ENCODE assay signal across 9 cellular contexts in genomic region chr6:15132854-15133670, GRCh38.
DNase-seq lines count a peak whose midpoint lies in the region; ATAC-seq and TF ChIP-seq lines count a peak whose summit lies in the region.
"Had no signal": no experiment of that assay in that cellular context is flagged by ENCODE, and none has a peak within 500 bp of the region (broad histone marks: within the 10 kb centered on the region; RNA-seq: fewer than 3 reads in every experiment).

No MANE protein-coding gene starts in this region.

- H3K27ac ChIP-seq in mesendoderm (ENCODE audit: low read depth, low read length): no peak overlapping the region

- H3K4me3 ChIP-seq in Caco-2 (ENCODE audit: low read depth, low read length) (no peak overlapping the region), adipocyte (ENCODE audit: low read length) (no peak overlapping the region), mesendoderm (ENCODE audit: low read length) (no peak overlapping the region)

- BruUV-seq in Caco-2 (replicated peaks; lab: Mats Ljungman, UMichigan): no TSS peak

- H3K27me3 Mint-ChIP-seq in Caco-2 (ENCODE audit: insufficient read depth, unreplicated experiment): no peaks in the 10 kb centered on the region
- no peaks in the 10 kb centered on the region for H3K27me3 Mint-ChIP-seq in activated naive CD4-positive, alpha-beta T cell treated with anti-CD3 and anti-CD28 coated beads, Interleukin-2, amount 10 ng/mL, durations not matched to agents 7 days and 5 days

- no peak overlapping the region for H3K4me3 Mint-ChIP-seq in Caco-2 (ENCODE audit: unreplicated experiment)
- H3K4me3 Mint-ChIP-seq in activated naive CD4-positive, alpha-beta T cell treated with anti-CD3 and anti-CD28 coated beads, Interleukin-2, amount 10 ng/mL, durations not matched to agents 7 days and 5 days: no peak overlapping the region

- H3K27ac Mint-ChIP-seq in Caco-2 (ENCODE audit: unreplicated experiment): no peak overlapping the region
- no peak overlapping the region for H3K27ac Mint-ChIP-seq in activated naive CD4-positive, alpha-beta T cell treated with anti-CD3 and anti-CD28 coated beads, Interleukin-2, amount 10 ng/mL, durations not matched to agents 7 days and 5 days

- H3K56ac ChIP-seq in mesendoderm (ENCODE audit: low read length): no peak overlapping the region

- H3K36me3 Mint-ChIP-seq in Caco-2 (ENCODE audit: insufficient read depth, unreplicated experiment): no peaks in the 10 kb centered on the region
- H3K36me3 Mint-ChIP-seq in activated naive CD4-positive, alpha-beta T cell treated with anti-CD3 and anti-CD28 coated beads, Interleukin-2, amount 10 ng/mL, durations not matched to agents 7 days and 5 days: peaks cover 1% of the 10 kb centered on the region

- no peaks in the 10 kb centered on the region for H3K27me3 ChIP-seq in Caco-2 (replicated peaks; ENCODE audit: control insufficient read depth, insufficient read depth, low read length)
- H3K27me3 ChIP-seq in adipocyte (replicated peaks; ENCODE audit: control insufficient read depth, insufficient read depth, low read length): no peaks in the 10 kb centered on the region
- no peaks in the 10 kb centered on the region for H3K27me3 ChIP-seq in mesendoderm (ENCODE audit: insufficient read depth, low read length, poor library complexity)

- H3K9me3 ChIP-seq in Caco-2 (no peaks in the 10 kb centered on the region), adipocyte (ENCODE audit: control insufficient read depth, low read length) (no peaks in the 10 kb centered on the region)

- H3K4ac ChIP-seq in mesendoderm (ENCODE audit: low read depth, low read length): no peak overlapping the region

- no peak overlapping the region for H3K4me2 ChIP-seq in mesendoderm (ENCODE audit: low read length)

- H2AK5ac ChIP-seq in mesendoderm (ENCODE audit: low read length): no peak overlapping the region

- peaks cover 7% of the 10 kb centered on the region for H3K4me1 Mint-ChIP-seq in Caco-2 (ENCODE audit: low read depth, unreplicated experiment)
- peaks cover 26% of the 10 kb centered on the region for H3K4me1 Mint-ChIP-seq in activated naive CD4-positive, alpha-beta T cell treated with anti-CD3 and anti-CD28 coated beads, Interleukin-2, amount 10 ng/mL, durations not matched to agents 7 days and 5 days

- ATAC-seq in GM21526 (IDR thresholded peaks at IDR 0.05; ENCODE audit: low FRiP score, unreplicated experiment) (no peak), HG03159 (IDR thresholded peaks at IDR 0.05; ENCODE audit: unreplicated experiment) (no peak)

- CTCF ChIA-PET in Caco-2 (lab: Charles Lee): no interaction called here
- CTCF ChIA-PET in activated naive CD4-positive, alpha-beta T cell treated with anti-CD3 and anti-CD28 coated beads, Interleukin-2, amount 10 ng/mL, durations not matched to agents 7 days and 5 days (lab: Charles Lee): no interaction called here

- no peaks in the 10 kb centered on the region for H3K9me3 Mint-ChIP-seq in Caco-2 (ENCODE audit: unreplicated experiment)
- no peaks in the 10 kb centered on the region for H3K9me3 Mint-ChIP-seq in activated naive CD4-positive, alpha-beta T cell treated with anti-CD3 and anti-CD28 coated beads, Interleukin-2, amount 10 ng/mL, durations not matched to agents 7 days and 5 days

- no peak overlapping the region for H4K8ac ChIP-seq in mesendoderm (ENCODE audit: low read depth, low read length)

- H3K79me2 ChIP-seq in mesendoderm (ENCODE audit: control insufficient read depth, insufficient read depth, low read length): no peaks in the 10 kb centered on the region

- peak; percentile 12 to 34 for DNase-seq in Caco-2
- DNase-seq in LHCN-M2 (ENCODE audit: low read depth): peak; percentile 91
- DNase-seq in adipocyte (ENCODE audit: low read depth): peak; percentile 13
- DNase-seq in mesendoderm: peak; percentile 26
- no peak for DNase-seq in activated naive CD4-positive, alpha-beta T cell treated with anti-CD3 and anti-CD28 coated beads, Interleukin-2, amount 10 ng/mL, durations not matched to agents 7 days and 5 days
- DNase-seq in hypothalamus (lab: John Stamatoyannopoulos, UW): no peak
- DNase-seq: activated gamma-delta T cell treated with Interleukin-2 at 50 U/mL for 16 hours had no signal

- no peak overlapping the region for H3K23ac ChIP-seq in mesendoderm (ENCODE audit: low read length)

- H3K18ac ChIP-seq in mesendoderm (ENCODE audit: low read length): no peak overlapping the region

- POLR2A ChIA-PET in Caco-2 (lab: Charles Lee): no interaction called here

- no CpG with 5 or more reads among the region's 8 CpGs for whole genome bisulfite sequencing in mesendoderm (ENCODE audit: extremely low coverage, insufficient coverage, low lambda C conversion rate)

- H3K36me3 ChIP-seq in Caco-2 (ENCODE audit: control insufficient read depth, insufficient read depth, low read length): no peaks in the 10 kb centered on the region
- H3K36me3 ChIP-seq in adipocyte (ENCODE audit: control insufficient read depth, insufficient read depth, low read length, severe bottlenecking): no peaks in the 10 kb centered on the region
- no peaks in the 10 kb centered on the region for H3K36me3 ChIP-seq in mesendoderm (ENCODE audit: control insufficient read depth, insufficient read depth, low read length)

- H3K79me1 ChIP-seq in mesendoderm (ENCODE audit: low read length): no peaks in the 10 kb centered on the region

- no peak overlapping the region for H2BK120ac ChIP-seq in mesendoderm (ENCODE audit: low read depth, low read length)

- H4K5ac ChIP-seq in mesendoderm (ENCODE audit: low read length): no peak overlapping the region

- no peak overlapping the region for H2BK5ac ChIP-seq in mesendoderm (ENCODE audit: low read length)

- no peak overlapping the region for H2BK15ac ChIP-seq in mesendoderm (replicated peaks; ENCODE audit: low read depth)

- H3K9ac ChIP-seq in adipocyte (ENCODE audit: low read length): no peak overlapping the region
- no peak overlapping the region for H3K9ac ChIP-seq in mesendoderm (ENCODE audit: low read length)

- no peak for TF ChIP-seq CTCF in Caco-2 (IDR thresholded peaks at IDR 0.05; ENCODE audit: insufficient read depth in 1 of 2, low read depth in 1 of 2, low read length in 1 of 2, severe bottlenecking in 1 of 2, unreplicated experiment in 1 of 2)

- intact Hi-C loops in Caco-2 (cut with micrococcal nuclease; ENCODE audit: unreplicated experiment): no loop called here

- H3K4me1 ChIP-seq in Caco-2 (no peaks in the 10 kb centered on the region), adipocyte (ENCODE audit: control insufficient read depth, insufficient read depth, low read length) (no peaks in the 10 kb centered on the region), mesendoderm (ENCODE audit: control insufficient read depth, low read depth, low read length) (no peaks in the 10 kb centered on the region)

Comparison
In these comparisons a context has a peak if more than half of its experiments do, and no peak if none do; other contexts are left out.
1. DNase-seq: peak in Caco-2 (2 of 2), LHCN-M2 (single experiment), adipocyte (single experiment) and mesendoderm (single experiment); none in activated naive CD4-positive, alpha-beta T cell treated with anti-CD3 and anti-CD28 coated beads, Interleukin-2, amount 10 ng/mL, durations not matched to agents 7 days and 5 days (single experiment) and hypothalamus (0 of 51).